In the genomic region with DNA sequence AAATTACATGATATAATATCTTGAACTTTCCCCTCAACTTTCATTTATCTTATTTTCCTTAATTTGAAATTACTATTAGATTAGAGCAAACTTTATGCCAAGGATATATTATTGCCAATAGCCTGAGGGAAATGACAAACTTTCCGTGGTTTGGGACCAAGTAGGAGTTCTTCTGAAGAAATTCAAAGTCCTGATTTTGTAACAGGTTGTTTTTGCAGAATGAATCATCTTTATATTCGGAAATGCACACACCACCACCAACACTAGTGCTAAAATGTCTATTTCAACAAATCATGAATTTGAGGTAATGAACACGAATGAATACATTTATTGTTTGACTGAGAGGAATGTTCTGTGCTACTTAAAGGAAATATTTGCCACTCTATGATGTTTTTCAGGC, we compare ENCODE assay signal across 21 cellular contexts.
"Had no signal": no experiment of that assay in that cellular context is flagged by ENCODE, and none has a peak within 500 bp of the region (broad histone marks: within the 10 kb centered on the region; RNA-seq: fewer than 3 reads in every experiment).

No MANE protein-coding gene starts in this region.

- H3K4me2 ChIP-seq: neural progenitor cell had no signal

- H3K36me3 ChIP-seq: gastroesophageal sphincter, left lung, lower lobe of right lung, neural progenitor cell, ovary, stomach, thoracic aorta, transverse colon had no signal

- DNase-seq: effector CD4-positive, alpha-beta T cell; immature natural killer cell; left lung; lower lobe of right lung; mesenchymal stem cell; midbrain; nucleus accumbens; ovary; right cardiac atrium; small intestine; stimulated activated CD4-positive, alpha-beta T cell treated with anti-CD3 and anti-CD28 coated beads, Interleukin-12 subunit alpha, Interleukin-12 subunit beta, amount 100 ng/mL, for 4 hours; stimulated activated naive CD4-positive, alpha-beta T cell; stomach; substantia nigra; transverse colon had no signal

- H3K9me3 ChIP-seq: gastroesophageal sphincter, lower lobe of right lung, ovary, stomach, thoracic aorta, transverse colon had no signal

- H3K27ac ChIP-seq: coronary artery, gastroesophageal sphincter, left lung, lower lobe of right lung, neural progenitor cell, ovary, stomach, thoracic aorta, transverse colon had no signal

- H2AFZ ChIP-seq: neural progenitor cell had no signal

- H3K27me3 ChIP-seq: gastroesophageal sphincter, left lung, neural progenitor cell, ovary, stomach, transverse colon had no signal

- H3K4me1 ChIP-seq: gastroesophageal sphincter, left lung, lower lobe of right lung, neural progenitor cell, stomach, transverse colon had no signal

- ATAC-seq: esophagus mucosa; gastroesophageal sphincter; left lung; lower lobe of right lung; natural killer cell treated with Interleukin-12 subunit alpha and Interleukin-12 subunit beta and Interleukin-15 and Interleukin-18, amount 100 ng/mL, for 72 hours; right cardiac atrium had no signal

- H3K4me3 ChIP-seq: coronary artery, gastroesophageal sphincter, left lung, lower lobe of right lung, neural progenitor cell, ovary, stomach, thoracic aorta, transverse colon had no signal

- H3K9ac ChIP-seq: neural progenitor cell had no signal
